In genomic region chr2:60560734-60561649, GRCh38 we compare ENCODE assay signal across 8 cellular contexts. TPM values are rescaled to one million over a fixed set of nuclear protein-coding genes. Genes with fewer than 3 reads are reported as not detected.
DNase-seq lines count a peak whose midpoint lies in the region; ATAC-seq and TF ChIP-seq lines count a peak whose summit lies in the region.

No MANE protein-coding gene starts in this region.

- CTCF ChIA-PET in A673 (lab: Charles Lee) = interaction anchor here (0.7 to 1.8 kb wide), 3 partner anchors 21 to 438 kb away, joined by 3 to 10 read pairs (median 4); no protein-coding TSS in a partner anchor

- intact Hi-C loops in A673 (cut with micrococcal nuclease; ENCODE audit: unreplicated experiment) = loop anchor here (5.0 kb wide), 2 partner anchors 111 to 436 kb away; no protein-coding TSS in a partner anchor

- DNase-seq in A673 (ENCODE audit: low spot score) (peak; percentile 56), GM06990 (ENCODE audit: extremely low read depth, insufficient read length) (no peak), renal cortical epithelial cell (ENCODE audit: low read depth) (peak; percentile 17), NCI-H187 treated with DMSO at 0.1 percent for 48 hours (lab: John Stamatoyannopoulos, UW) (no peak)
- DNase-seq in stimulated activated CD4-positive, alpha-beta T cell treated with anti-CD3 and anti-CD28 coated beads, Interleukin-1b, Interleukin-23, amount 100 ng/mL, for 48 hours = no peak

- H3K9ac ChIP-seq in OCI-LY1 (ENCODE audit: low read length) = no peak overlapping the region

- ATAC-seq in HG02798 (IDR thresholded peaks at IDR 0.05; ENCODE audit: poor library complexity, unreplicated experiment) (peak; percentile 76), esophagus mucosa (peak; percentile 76)

- no peaks in the 10 kb centered on the region for H4K20me1 ChIP-seq in OCI-LY1 (ENCODE audit: insufficient read depth, low read length)

- H3K9me2 ChIP-seq in OCI-LY1 (ENCODE audit: low read depth, low read length) = no peaks in the 10 kb centered on the region

- no peak overlapping the region for H3K4me2 ChIP-seq in OCI-LY1 (ENCODE audit: low read length)

- no peak overlapping the region for H3K4me3 ChIP-seq in A673 (ENCODE audit: low read depth, low read length, poor library complexity, severe bottlenecking)
- H3K4me3 ChIP-seq in GM06990 (replicated peaks; ENCODE audit: low read depth, low read length) = no peak overlapping the region
- no peak overlapping the region for H3K4me3 ChIP-seq in OCI-LY1 (ENCODE audit: low read depth, low read length, poor library complexity, severe bottlenecking)

- H3K27me3 ChIP-seq in A673 (replicated peaks; ENCODE audit: insufficient read depth, low read depth, low read length, poor library complexity) (peaks cover 92% of the 10 kb centered on the region), GM06990 (replicated peaks; ENCODE audit: control insufficient read depth, insufficient read depth, low read length) (no peaks in the 10 kb centered on the region), OCI-LY1 (ENCODE audit: insufficient read depth, low read length) (no peaks in the 10 kb centered on the region)

- H3K4me1 ChIP-seq in A673 (ENCODE audit: insufficient read depth, low read length, poor library complexity, severe bottlenecking) = peaks cover 9% of the 10 kb centered on the region
- H3K4me1 ChIP-seq in OCI-LY1 (ENCODE audit: insufficient read depth, low read length, severe bottlenecking) = peaks cover 16% of the 10 kb centered on the region

- H2AFZ ChIP-seq in OCI-LY1 (ENCODE audit: low read length) = no peak overlapping the region

- TF ChIP-seq CTCF in A673 (conservative IDR thresholded peaks at IDR 0.05; ENCODE audit: low read depth, low read length) (peak; percentile 66), GM06990 (IDR thresholded peaks at IDR 0.05; ENCODE audit: insufficient read depth, low read length, poor library complexity, severe bottlenecking) (peak; percentile 43), OCI-LY1 (IDR thresholded peaks at IDR 0.05; ENCODE audit: low read length) (peak; percentile 69)

- H3K27ac ChIP-seq in A673 (ENCODE audit: low read depth, low read length, poor library complexity, severe bottlenecking) = no peak overlapping the region
- no peak overlapping the region for H3K27ac ChIP-seq in OCI-LY1 (ENCODE audit: low read depth, low read length, poor library complexity, severe bottlenecking)

- BruUV-seq in A673 (replicated peaks; lab: Mats Ljungman, UMichigan) = no TSS peak

- H3K36me3 ChIP-seq in A673 (ENCODE audit: insufficient read depth, low read length, poor library complexity, severe bottlenecking) (no peaks in the 10 kb centered on the region), GM06990 (ENCODE audit: control insufficient read depth, insufficient read depth, low read length) (no peaks in the 10 kb centered on the region), OCI-LY1 (ENCODE audit: insufficient read depth, low read length) (no peaks in the 10 kb centered on the region)

- POLR2A ChIA-PET in A673 (lab: Charles Lee; ENCODE audit: low non-redundant PET) = no interaction called here

- H3K9me3 ChIP-seq in A673 (ENCODE audit: low read depth, low read length, poor library complexity, severe bottlenecking) = no peaks in the 10 kb centered on the region
- H3K9me3 ChIP-seq in OCI-LY1 (ENCODE audit: low read length) = no peaks in the 10 kb centered on the region

- no peaks in the 10 kb centered on the region for H3K79me2 ChIP-seq in OCI-LY1 (ENCODE audit: insufficient read depth, low read length)

- no peaks in the 10 kb centered on the region for H3F3A ChIP-seq in OCI-LY1 (ENCODE audit: insufficient read depth, low read length)

RNA-seq across cellular contexts. Expression of gene BCL11A, which starts 7.5 kb away (rescaled TPM):
- total RNA-seq in A673 (2021) (1.3 and 2.8 TPM in 2 replicates), esophagus mucosa (43.0 TPM), renal cortical epithelial cell (0.80 and 1.0 TPM in 2 replicates)

Comparison
In these comparisons a context has a peak if more than half of its experiments do, and no peak if none do; other contexts are left out.
1. DNase-seq: peak in A673 (single experiment) and renal cortical epithelial cell (single experiment); none in GM06990 (single experiment), stimulated activated CD4-positive, alpha-beta T cell treated with anti-CD3 and anti-CD28 coated beads, Interleukin-1b, Interleukin-23, amount 100 ng/mL, for 48 hours (single experiment) and NCI-H187 treated with DMSO at 0.1 percent for 48 hours (single experiment).
2. RNA of gene BCL11A, which starts 7.5 kb away (total RNA-seq): 43.0 TPM in esophagus mucosa (single experiment); 1.3 to 2.8 TPM in A673 and 0.80 to 1.0 TPM in renal cortical epithelial cell; every median in the first group is over 10 times any median in the second.
3. Peak in every context shown above with its lines, with median percentiles within 50 percentile points of each other: CTCF ChIP-seq.